In the genomic region with DNA sequence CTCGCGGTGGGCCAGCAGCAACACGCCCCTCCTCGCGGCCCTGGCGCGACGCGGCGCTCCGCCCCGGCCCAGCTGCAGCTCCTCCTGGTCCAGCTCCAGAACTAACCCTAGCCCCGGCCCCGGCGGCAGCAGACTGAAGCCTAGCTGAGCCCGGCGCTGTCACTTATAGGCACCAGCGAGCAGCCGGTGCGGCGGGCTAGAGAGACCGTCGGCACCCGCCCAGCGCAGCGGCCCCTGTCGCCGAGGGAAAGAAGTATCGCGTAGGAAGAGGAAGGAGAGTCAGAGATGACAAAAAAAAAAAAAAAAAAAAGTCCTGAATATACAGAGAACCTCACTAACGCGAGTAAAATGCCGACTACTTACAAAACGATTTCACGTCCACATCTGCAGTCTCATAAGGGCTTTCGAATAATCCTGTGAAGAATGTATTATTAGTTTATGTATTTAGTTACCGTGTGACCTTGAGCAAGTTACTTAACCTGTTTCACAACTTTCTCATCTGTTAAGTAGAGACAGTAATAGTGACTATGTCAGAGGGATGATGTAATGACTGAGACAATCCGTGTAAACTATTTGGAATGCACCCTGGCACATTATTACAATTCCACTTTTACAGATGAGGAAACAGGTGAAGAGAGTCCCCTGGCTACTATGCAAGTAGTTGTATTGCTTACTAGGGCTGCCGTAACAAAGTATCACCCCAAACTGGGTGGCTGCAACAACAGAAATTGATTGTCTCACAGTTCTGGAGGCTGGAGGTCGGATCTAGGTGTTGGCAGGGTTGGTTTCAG, we compare ENCODE assay signal across 8 cellular contexts. TPM values are rescaled to one million over a fixed set of nuclear protein-coding genes. Genes with fewer than 3 reads are reported as not detected.
DNase-seq lines count a peak whose midpoint lies in the region; ATAC-seq and TF ChIP-seq lines count a peak whose summit lies in the region.

A gene (minus strand): TSS at position 135 of the 791 bp plus-strand sequence. CDS start 791 bp downstream, outside the sequence.

- H4K91ac ChIP-seq in IMR-90 (ENCODE audit: insufficient read depth, low read depth, low read length): peak within 1 kb of the TSS; percentile 81

- peak; percentile 100 for TF ChIP-seq POLR2A in IMR-90 (IDR thresholded peaks at IDR 0.05; ENCODE audit: low read depth, low read length)

- in situ Hi-C loops in IMR-90 (cut with MboI; ENCODE audit: low sequenced_read_pairs): loop anchor here (5.0 kb wide), 1 partner anchor 38 kb away; no protein-coding TSS in a partner anchor

- H2AK5ac ChIP-seq in IMR-90 (ENCODE audit: low read depth, low read length): peak within 1 kb of the TSS; percentile 83

- no peaks in the 10 kb centered on the region for H3K36me3 ChIP-seq in IMR-90 (ENCODE audit: control insufficient read depth, insufficient read depth, low read length)
- H3K36me3 ChIP-seq in muscle layer of duodenum (ENCODE audit: control insufficient read depth in 1 of 2, insufficient read depth in 2 of 2, low read length in 2 of 2): no peaks in the 10 kb centered on the region

- peak within 1 kb of the TSS; percentile 80 for H2AK9ac ChIP-seq in IMR-90 (replicated peaks; ENCODE audit: low read depth, low read length, poor library complexity)

- H3K9me3 ChIP-seq in IMR-90 (ENCODE audit: control insufficient read depth, insufficient read depth, low read length): no peaks in the 10 kb centered on the region
- no peaks in the 10 kb centered on the region for H3K9me3 ChIP-seq in muscle layer of duodenum (ENCODE audit: control insufficient read depth in 1 of 2, low read length in 2 of 2)

- intact Hi-C loops in IMR-90 (cut with micrococcal nuclease): loop anchor here (1.0 kb wide), 1 partner anchor 43 kb away; no protein-coding TSS in a partner anchor

- peak within 1 kb of the TSS; percentile 71; the same call in 1 of the 2 replicates for H2BK20ac ChIP-seq in IMR-90 (ENCODE audit: low read depth, low read length)

- peak within 1 kb of the TSS; percentile 45 for H3K18ac ChIP-seq in IMR-90 (ENCODE audit: low read depth, low read length)

- peak within 1 kb of the TSS; percentile 75 for H3K9ac ChIP-seq in IMR-90 (ENCODE audit: low read depth, low read length)

- H4K20me1 ChIP-seq in IMR-90 (ENCODE audit: insufficient read depth, low read length): peaks cover 14% of the 10 kb centered on the region

- H3K4me2 ChIP-seq in IMR-90 (ENCODE audit: low read depth, low read length): peak within 1 kb of the TSS; percentile 98

- H4K8ac ChIP-seq in IMR-90 (ENCODE audit: low read depth in 2 of 2, low read length in 2 of 2): peak within 1 kb of the TSS; percentile 10 to 80

- CTCF ChIA-PET in IMR-90 (lab: Yijun Ruan, JAX): interaction anchor here (0.6 to 1.6 kb wide), 7 partner anchors 9 to 306 kb away, joined by 3 to 7 read pairs (median 4); no protein-coding TSS in a partner anchor

- peak; percentile 93 for TF ChIP-seq CTCF in IMR-90 (conservative IDR thresholded peaks at IDR 0.05; ENCODE audit: low read depth, low read length)

- peak within 1 kb of the TSS; percentile 61 for H3K4me3 ChIP-seq in IMR-90 (ENCODE audit: insufficient read depth, low read depth, low read length)
- peak within 1 kb of the TSS; percentile 69 to 85 for H3K4me3 ChIP-seq in muscle layer of duodenum (ENCODE audit: low read depth in 1 of 2, low read length in 2 of 2)

- peak; percentile 33; the same call in 1 of the 2 replicates for TF ChIP-seq RAD21 in IMR-90 (IDR thresholded peaks at IDR 0.05; ENCODE audit: low read length)

- peak within 1 kb of the TSS; percentile 53; the same call in 1 of the 3 replicates for H2BK15ac ChIP-seq in IMR-90 (ENCODE audit: low read depth, low read length)

- peaks cover 47% of the 10 kb centered on the region for H3K4me1 Mint-ChIP-seq in activated T-cell treated with anti-CD3 and anti-CD28 coated beads, Interleukin-2, amount 50 U/mL, for 4 hours (ENCODE audit: low read depth)

- peaks cover 27% of the 10 kb centered on the region for H3K9me1 ChIP-seq in IMR-90 (ENCODE audit: insufficient read depth, low read length)

- ATAC-seq in GM21526 (IDR thresholded peaks at IDR 0.05; ENCODE audit: low FRiP score, unreplicated experiment): peak; percentile 75
- ATAC-seq in IMR-90 (ENCODE audit: low read depth): peak; percentile 94
- ATAC-seq in activated T-cell treated with anti-CD3 and anti-CD28 coated beads, Interleukin-2, amount 50 U/mL, for 4 hours: peak; percentile 97
- peak; percentile 91 for ATAC-seq in esophagus mucosa

- no peaks in the 10 kb centered on the region for H3K9me3 Mint-ChIP-seq in activated T-cell treated with anti-CD3 and anti-CD28 coated beads, Interleukin-2, amount 50 U/mL, for 4 hours

- H2AFZ ChIP-seq in IMR-90 (replicated peaks; ENCODE audit: low read length, poor library complexity): peak within 1 kb of the TSS; percentile 77

- peak within 1 kb of the TSS; percentile 88 for H2BK120ac ChIP-seq in IMR-90 (ENCODE audit: low read depth, low read length)

- peak within 1 kb of the TSS; percentile 83 for H2BK5ac ChIP-seq in IMR-90 (ENCODE audit: low read depth, low read length, poor library complexity, severe bottlenecking)

- H3K36me3 Mint-ChIP-seq in activated T-cell treated with anti-CD3 and anti-CD28 coated beads, Interleukin-2, amount 50 U/mL, for 4 hours (ENCODE audit: insufficient read depth): no peaks in the 10 kb centered on the region

- peak within 1 kb of the TSS; percentile 68 for H3K56ac ChIP-seq in IMR-90 (ENCODE audit: extremely low read depth, insufficient read depth, low read length)

- H3K4me1 ChIP-seq in IMR-90 (ENCODE audit: control insufficient read depth, insufficient read depth, low read length) (peaks cover 31% of the 10 kb centered on the region), muscle layer of duodenum (ENCODE audit: control insufficient read depth in 1 of 2, insufficient read depth in 2 of 2, low read length in 2 of 2) (peaks cover 9 to 41% of the 10 kb centered on the region in 2 donors)

- H3K79me1 ChIP-seq in IMR-90 (ENCODE audit: low read depth in 1 of 2, low read length in 2 of 2): peaks cover 21 to 44% of the 10 kb centered on the region in 2 experiments; a peak in 3 of 4 replicates

- H3K14ac ChIP-seq in IMR-90 (replicated peaks; ENCODE audit: low read depth, low read length): peak within 1 kb of the TSS; percentile 91

- H4K5ac ChIP-seq in IMR-90 (ENCODE audit: low read depth, low read length): peak within 1 kb of the TSS; percentile 66

- H3K4me3 Mint-ChIP-seq in activated T-cell treated with anti-CD3 and anti-CD28 coated beads, Interleukin-2, amount 50 U/mL, for 4 hours: peak within 1 kb of the TSS; percentile 90

- POLR2A ChIA-PET in IMR-90 (lab: Charles Lee; ENCODE audit: unreplicated experiment): interaction anchor here (0.6 to 1.5 kb wide), 5 partner anchors 10 to 124 kb away, joined by 3 to 9 read pairs (median 3); no protein-coding TSS in a partner anchor

- peak within 1 kb of the TSS; percentile 79 for H3K23ac ChIP-seq in IMR-90 (ENCODE audit: low read depth, low read length)

- peak within 1 kb of the TSS; percentile 72 for H3K4ac ChIP-seq in IMR-90 (ENCODE audit: low read depth, low read length)

- H3K27ac ChIP-seq in IMR-90 (ENCODE audit: insufficient read depth, low read length): peak within 1 kb of the TSS; percentile 72
- H3K27ac ChIP-seq in muscle layer of duodenum (ENCODE audit: low read length): peak within 1 kb of the TSS; percentile 93

- no peaks in the 10 kb centered on the region for H3K27me3 ChIP-seq in IMR-90 (ENCODE audit: control insufficient read depth, insufficient read depth, low read length)
- no peaks in the 10 kb centered on the region for H3K27me3 ChIP-seq in muscle layer of duodenum (ENCODE audit: low read depth, low read length)

- BruUV-seq in IMR-90 (replicated peaks; lab: Mats Ljungman, UMichigan): no TSS peak

- WGBS in IMR-90 (ENCODE audit: extremely low coverage in 2 of 2, insufficient read length in 1 of 2), 2 experiments: 100% methylated on average over 1 of the region's 40 CpGs; no CpG with 5 or more reads in 1 of the 2 experiments

- DNase-seq in DMS153 (lab: John Stamatoyannopoulos, UW): peak; percentile 87
- peak; percentile 90 for DNase-seq in IMR-90
- DNase-seq in activated T-cell treated with anti-CD3 and anti-CD28 coated beads, Interleukin-2, amount 50 U/mL, for 4 hours: peak; percentile 90
- peak; percentile 84 to 85 for DNase-seq in stimulated activated CD8-positive, alpha-beta memory T cell treated with anti-CD3 and anti-CD28 coated beads, Interleukin-7, amount 100 ng/mL, for 48 hours (ENCODE audit: extremely low read depth in 1 of 2, low read depth in 1 of 2)

- dilution Hi-C loops in IMR-90 (cut with HindIII; ENCODE audit: low sequenced_read_pairs, unreplicated experiment): no loop called here

- no peaks in the 10 kb centered on the region for H3K27me3 Mint-ChIP-seq in activated T-cell treated with anti-CD3 and anti-CD28 coated beads, Interleukin-2, amount 50 U/mL, for 4 hours (ENCODE audit: low read depth)

TF ChIP-seq in IMR-90, 13 proteins besides CTCF, POLR2A, EP300 and RAD21 (continues in another document):
- peak; percentile 98 for TF ChIP-seq CEBPB (IDR thresholded peaks at IDR 0.05; ENCODE audit: low read depth, low read length)
- TF ChIP-seq BHLHE40 (IDR thresholded peaks at IDR 0.05; ENCODE audit: low read depth, low read length): 0 out of 2 replicates have a peak, but pooled peaks have one; percentile 13

TF ChIP-seq in PFSK-1, 5 proteins besides CTCF, POLR2A, EP300 and RAD21 (continues in another document):
- TF ChIP-seq FOXP2 (optimal IDR thresholded peaks at IDR 0.05; ENCODE audit: borderline replicate concordance, extremely low read depth, extremely low read length, insufficient read depth) (peak; percentile 75), TAF1 (IDR thresholded peaks at IDR 0.05; ENCODE audit: borderline replicate concordance, insufficient read depth, low read length) (peak; percentile 100), POLR2AphosphoS5 (IDR thresholded peaks at IDR 0.05; ENCODE audit: low read depth, low read length) (peak; percentile 99), SIN3A (IDR thresholded peaks at IDR 0.05; ENCODE audit: borderline replicate concordance, insufficient read depth, low read length) (no peak)

RNA-seq across cellular contexts. Expression of the gene that starts here (rescaled TPM):
- total RNA-seq in IMR-90 (2012; rRNA removed): 1.9 and 2.0 TPM in 2 replicates
- polyA plus RNA-seq in IMR-90 (2012; rRNA removed): 20.5 and 21.2 TPM in 2 replicates
- 14.3 and 19.8 TPM in 2 replicates for polyA plus RNA-seq in IMR-90 (2012; cell fraction: cytosol; rRNA removed)
- polyA plus RNA-seq in IMR-90 (2012; cell fraction: nucleus; rRNA removed; ENCODE audit: low replicate concordance): 30.7 and 36.7 TPM in 2 replicates
- polyA plus RNA-seq in PFSK-1 (2012; ENCODE audit: insufficient read length, low read depth): 55.9 TPM
- total RNA-seq in activated T-cell treated with anti-CD3 and anti-CD28 coated beads, Interleukin-2, amount 50 U/mL, for 4 hours: 10 to 100 TPM; 19.8 to 21.0 (median 19.8) TPM
- total RNA-seq in esophagus mucosa: 27.3 TPM

Comparison
In these comparisons a context has a peak if more than half of its experiments do, and no peak if none do; other contexts are left out.
1. Peak in every context shown above with its lines: DNase-seq, ATAC-seq, H3K4me3 ChIP-seq and H3K27ac ChIP-seq.